Comparison of ENCODE assay signal across 22 cellular contexts in the genomic region with DNA sequence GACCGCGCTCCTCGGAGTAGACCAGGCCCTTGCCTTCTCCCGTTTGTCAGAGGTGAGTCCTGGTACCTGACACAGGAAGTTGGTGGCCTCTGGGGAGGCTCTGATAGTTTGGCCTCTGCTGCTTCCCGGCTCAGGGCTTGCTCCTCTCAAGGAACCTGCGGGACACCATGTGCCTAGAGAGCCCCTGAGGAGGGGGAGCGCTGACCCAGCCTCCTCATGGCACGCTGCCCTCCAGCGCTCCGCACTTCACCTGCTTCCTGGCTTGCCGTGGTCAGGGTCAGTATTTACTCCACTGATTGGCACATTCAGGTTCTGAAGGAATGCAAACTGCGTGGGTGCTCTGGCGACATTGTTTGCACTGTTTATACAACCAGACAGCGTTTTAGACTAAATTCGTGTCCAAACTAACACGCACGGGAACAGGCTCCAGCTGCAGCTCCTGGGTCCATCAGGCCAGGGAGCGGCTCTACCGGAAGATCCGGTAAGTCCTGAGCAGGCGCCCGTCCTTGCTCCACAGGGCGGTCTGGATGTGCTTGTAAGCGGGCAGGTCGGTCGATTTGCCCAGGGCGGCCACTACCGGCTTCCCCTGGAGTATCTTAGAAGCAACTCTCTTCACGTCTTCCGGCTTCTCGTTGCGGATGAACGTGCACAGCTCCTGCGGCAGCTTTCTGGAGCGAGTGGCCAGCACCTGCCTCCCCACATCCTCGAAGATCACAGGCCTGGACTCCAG.
DNase-seq lines count a peak whose midpoint lies in the region; ATAC-seq, FAIRE-seq and TF ChIP-seq lines count a peak whose summit lies in the region.
"Had no signal": no experiment of that assay in that cellular context is flagged by ENCODE, and none has a peak within 500 bp of the region (broad histone marks: within the 10 kb centered on the region; RNA-seq: fewer than 3 reads in every experiment).

No MANE protein-coding gene starts in this region.

- CTCF ChIA-PET in IMR-90 (lab: Yijun Ruan, JAX) = no interaction called here
- CTCF ChIA-PET in naive thymus-derived CD4-positive, alpha-beta T cell (lab: Charles Lee) = no interaction called here

- H2AK9ac ChIP-seq in IMR-90 (replicated peaks; ENCODE audit: low read depth, low read length, poor library complexity) = no peak overlapping the region

- TF ChIP-seq POLR2A in GM12892 (IDR thresholded peaks at IDR 0.05; ENCODE audit: low read depth, low read length) = no peak
- TF ChIP-seq POLR2A in IMR-90 (IDR thresholded peaks at IDR 0.05; ENCODE audit: low read depth, low read length) = no peak
- no peak for TF ChIP-seq POLR2A in testis (IDR thresholded peaks at IDR 0.05)

- H3K36me3 ChIP-seq in IMR-90 (ENCODE audit: control insufficient read depth, insufficient read depth, low read length) (no peaks in the 10 kb centered on the region), testis (ENCODE audit: low read depth, missing control alignments) (no peaks in the 10 kb centered on the region)
- no peaks in the 10 kb centered on the region for H3K36me3 ChIP-seq in naive thymus-derived CD4-positive, alpha-beta T cell (ENCODE audit: control insufficient read depth in 2 of 3, insufficient read depth in 3 of 3, low read length in 3 of 3)

- in situ Hi-C loops in IMR-90 (cut with MboI; ENCODE audit: low sequenced_read_pairs) = no loop called here

- no peak overlapping the region for H3K56ac ChIP-seq in IMR-90 (ENCODE audit: extremely low read depth, insufficient read depth, low read length)

- 89% methylated on average over 30 of the region's 36 CpGs; no CpG with 5 or more reads in 1 of the 2 experiments for WGBS in IMR-90 (ENCODE audit: extremely low coverage in 2 of 2, insufficient read length in 1 of 2), 2 experiments
- WGBS in testis, 2 donors = 82 to 84% methylated on average over 7 to 36 of the region's 36 CpGs

- H3K4me3 Mint-ChIP-seq in naive thymus-derived CD4-positive, alpha-beta T cell = no peak overlapping the region
- H3K4me3 Mint-ChIP-seq: CD4-positive, alpha-beta memory T cell had no signal

- H3K4me2 ChIP-seq in IMR-90 (ENCODE audit: low read depth, low read length) = no peak overlapping the region
- H3K4me2 ChIP-seq: A549 had no signal

- no peaks in the 10 kb centered on the region for H3K27me3 Mint-ChIP-seq in naive thymus-derived CD4-positive, alpha-beta T cell
- H3K27me3 Mint-ChIP-seq: CD4-positive, alpha-beta memory T cell had no signal

- H3K9me3 Mint-ChIP-seq in naive thymus-derived CD4-positive, alpha-beta T cell = peaks cover 3 to 31% (median 10%) of the 10 kb centered on the region in 11 donors

- no peaks in the 10 kb centered on the region for H3K9me1 ChIP-seq in IMR-90 (ENCODE audit: insufficient read depth, low read length)

- no peak overlapping the region for H2BK15ac ChIP-seq in IMR-90 (ENCODE audit: low read depth, low read length)

- H3K4me1 ChIP-seq in IMR-90 (ENCODE audit: control insufficient read depth, insufficient read depth, low read length) (no peaks in the 10 kb centered on the region), testis (no peaks in the 10 kb centered on the region)
- H3K4me1 ChIP-seq in naive thymus-derived CD4-positive, alpha-beta T cell (ENCODE audit: control insufficient read depth in 2 of 2, insufficient read depth in 2 of 2, low read length in 2 of 2) = no peaks in the 10 kb centered on the region
- H3K4me1 ChIP-seq: A549, Caco-2 had no signal

- no peaks in the 10 kb centered on the region for H3K79me1 ChIP-seq in IMR-90 (ENCODE audit: low read depth in 1 of 2, low read length in 2 of 2)

- no TSS peak for BruUV-seq in IMR-90 (replicated peaks; lab: Mats Ljungman, UMichigan)

- FAIRE-seq in GM12892 (lab: Jason Lieb, UNC) = no peak
- FAIRE-seq: A549, GM12891, GM18507 had no signal

- H2BK20ac ChIP-seq in IMR-90 (ENCODE audit: low read depth, low read length) = no peak overlapping the region

- no peak overlapping the region for H3K4ac ChIP-seq in IMR-90 (ENCODE audit: low read depth, low read length)

- no peak overlapping the region for H4K91ac ChIP-seq in IMR-90 (ENCODE audit: insufficient read depth, low read depth, low read length)

- H3K4me1 Mint-ChIP-seq in naive thymus-derived CD4-positive, alpha-beta T cell = no peaks in the 10 kb centered on the region
- H3K4me1 Mint-ChIP-seq: CD4-positive, alpha-beta memory T cell had no signal

- no peak overlapping the region for H4K8ac ChIP-seq in IMR-90 (ENCODE audit: low read depth in 2 of 2, low read length in 2 of 2)

- H4K20me1 ChIP-seq in IMR-90 (ENCODE audit: insufficient read depth, low read length) = no peaks in the 10 kb centered on the region

- H2AFZ ChIP-seq in IMR-90 (replicated peaks; ENCODE audit: low read length, poor library complexity) = peak overlapping the region; percentile 21

- no peak overlapping the region for H3K27ac ChIP-seq in IMR-90 (ENCODE audit: insufficient read depth, low read length)
- no peak overlapping the region for H3K27ac ChIP-seq in naive thymus-derived CD4-positive, alpha-beta T cell (ENCODE audit: low read depth, low read length)
- H3K27ac ChIP-seq in testis = no peak overlapping the region
- H3K27ac ChIP-seq: A549 had no signal

- H2AK5ac ChIP-seq in IMR-90 (ENCODE audit: low read depth, low read length) = no peak overlapping the region

- no peak overlapping the region for H3K23ac ChIP-seq in IMR-90 (ENCODE audit: low read depth, low read length)

- H3K9me3 ChIP-seq in IMR-90 (ENCODE audit: control insufficient read depth, insufficient read depth, low read length) (no peaks in the 10 kb centered on the region; the same call in 1 of the 2 replicates), testis (no peaks in the 10 kb centered on the region)
- H3K9me3 ChIP-seq in naive thymus-derived CD4-positive, alpha-beta T cell (ENCODE audit: control insufficient read depth in 2 of 3, low read length in 3 of 3) = peaks cover 0 to 7% (median 0%) of the 10 kb centered on the region in 3 experiments
- H3K9me3 ChIP-seq: A549, Caco-2 had no signal

- H3K4me3 ChIP-seq in IMR-90 (ENCODE audit: insufficient read depth, low read depth, low read length) (no peak overlapping the region), testis (peak overlapping the region; percentile 40 to 51)
- no peak overlapping the region for H3K4me3 ChIP-seq in naive thymus-derived CD4-positive, alpha-beta T cell (ENCODE audit: low read length)
- H3K4me3 ChIP-seq: A549 had no signal

- no peak for TF ChIP-seq CTCF in IMR-90 (conservative IDR thresholded peaks at IDR 0.05; ENCODE audit: low read depth, low read length)
- TF ChIP-seq CTCF in testis (IDR thresholded peaks at IDR 0.05) = no peak

- no peak overlapping the region for H3K14ac ChIP-seq in IMR-90 (replicated peaks; ENCODE audit: low read depth, low read length)

- no peaks in the 10 kb centered on the region for H3K36me3 Mint-ChIP-seq in naive thymus-derived CD4-positive, alpha-beta T cell
- H3K36me3 Mint-ChIP-seq: CD4-positive, alpha-beta memory T cell had no signal

- no peak overlapping the region for H4K5ac ChIP-seq in IMR-90 (ENCODE audit: low read depth, low read length)

- no peak overlapping the region for H2BK5ac ChIP-seq in IMR-90 (ENCODE audit: low read depth, low read length, poor library complexity, severe bottlenecking)

- DNase-seq in GM12892 (ENCODE audit: insufficient read length) = peak; percentile 0
- no peak for DNase-seq in IMR-90
- no peak for DNase-seq in naive thymus-derived CD4-positive, alpha-beta T cell
- DNase-seq in testis = peak; percentile 43
- no peak for DNase-seq in DMS153 treated with DMSO at 0.1 percent for 48 hours (lab: John Stamatoyannopoulos, UW; ENCODE audit: unreplicated experiment)
- no peak for DNase-seq in activated T-cell treated with anti-CD3 and anti-CD28 coated beads for 4 hours
- DNase-seq: Caco-2, DMS 273 treated with DMSO at 0.1 percent for 48 hours, DND-41, H7, Kasumi-1, NCI-H1417, NCI-H1694 treated with DMSO at 0.1 percent for 48 hours, NCI-H2107, NCI-H446 treated with DMSO at 0.1 percent for 48 hours, NCI-H526 treated with DMSO at 0.1 percent for 48 hours, Right ventricle myocardium superior had no signal

- POLR2A ChIA-PET in IMR-90 (lab: Charles Lee; ENCODE audit: unreplicated experiment) = no interaction called here
- POLR2A ChIA-PET in naive thymus-derived CD4-positive, alpha-beta T cell (lab: Charles Lee) = no interaction called here

- H3K9ac ChIP-seq in IMR-90 (ENCODE audit: low read depth, low read length) = no peak overlapping the region

- H3K18ac ChIP-seq in IMR-90 (ENCODE audit: low read depth, low read length) = no peak overlapping the region

- no peak overlapping the region for H2BK120ac ChIP-seq in IMR-90 (ENCODE audit: low read depth, low read length)

- no peak overlapping the region for H3K27ac Mint-ChIP-seq in naive thymus-derived CD4-positive, alpha-beta T cell
- H3K27ac Mint-ChIP-seq: CD4-positive, alpha-beta memory T cell had no signal

- H3K27me3 ChIP-seq in IMR-90 (ENCODE audit: control insufficient read depth, insufficient read depth, low read length) (no peaks in the 10 kb centered on the region), testis (no peaks in the 10 kb centered on the region)
- no peaks in the 10 kb centered on the region for H3K27me3 ChIP-seq in naive thymus-derived CD4-positive, alpha-beta T cell (ENCODE audit: control insufficient read depth in 2 of 2, insufficient read depth in 2 of 2, low read length in 2 of 2)

- TF ChIP-seq RAD21 in IMR-90 (IDR thresholded peaks at IDR 0.05; ENCODE audit: low read length) = no peak

- dilution Hi-C loops in IMR-90 (cut with HindIII; ENCODE audit: low sequenced_read_pairs, unreplicated experiment) = no loop called here

- intact Hi-C loops in IMR-90 (cut with micrococcal nuclease) (no loop called here), testis (cut with DNase I; ENCODE audit: low total_unique reads) (no loop called here)
- intact Hi-C loops in naive thymus-derived CD4-positive, alpha-beta T cell (cut with micrococcal nuclease) = no loop called here

- ATAC-seq in IMR-90 (ENCODE audit: low read depth) (no peak), GM21528 (IDR thresholded peaks at IDR 0.05; ENCODE audit: low FRiP score, unreplicated experiment) (no peak)
- ATAC-seq in naive thymus-derived CD4-positive, alpha-beta T cell = peak; percentile 22
- ATAC-seq: A549 had no signal

TF ChIP-seq in IMR-90, 13 proteins besides CTCF, POLR2A, EP300 and RAD21 (continues in another document):
- TF ChIP-seq SMC3 (IDR thresholded peaks at IDR 0.05; ENCODE audit: low read depth, low read length) (no peak), RFX5 (IDR thresholded peaks at IDR 0.05; ENCODE audit: low read depth, low read length) (no peak), FOS (IDR thresholded peaks at IDR 0.05; ENCODE audit: low read depth, low read length) (no peak), MAFK (IDR thresholded peaks at IDR 0.05; ENCODE audit: low read depth, low read length) (no peak), CHD1 (IDR thresholded peaks at IDR 0.05; ENCODE audit: low read depth, low read length) (no peak)

Comparison
In these comparisons a context has a peak if more than half of its experiments do, and no peak if none do; other contexts are left out.
1. DNase-seq: peak in GM12892 (single experiment) and testis (single experiment); none in IMR-90 (single experiment), naive thymus-derived CD4-positive, alpha-beta T cell (0 of 9), DMS153 treated with DMSO at 0.1 percent for 48 hours (single experiment) and activated T-cell treated with anti-CD3 and anti-CD28 coated beads for 4 hours (single experiment).
2. H3K4me3 ChIP-seq: peak in testis (2 of 2); none in IMR-90 (single experiment) and naive thymus-derived CD4-positive, alpha-beta T cell (single experiment).